8 cellular contexts compared by ENCODE assay signal in genomic region chr6:139030539-139030938, GRCh38. TPM values are rescaled to one million over a fixed set of nuclear protein-coding genes. Genes with fewer than 3 reads are reported as not detected.
A peak's percentile ranks its signal among the peaks of the same experiment; 100 is the strongest.
DNase-seq lines count a peak whose midpoint lies in the region; ATAC-seq lines count a peak whose summit lies in the region.

No MANE protein-coding gene starts in this region.

- H3K36me3 ChIP-seq in SK-N-MC (ENCODE audit: insufficient read depth, low read length): peaks cover 18% of the 10 kb centered on the region

- DNase-seq in AML-193 (lab: John Stamatoyannopoulos, UW): peak; percentile 90 to 92
- DNase-seq in SK-N-MC (ENCODE audit: low read depth, low spot score): no peak
- DNase-seq in retina: peak; percentile 16
- DNase-seq in stimulated activated CD8-positive, alpha-beta memory T cell treated with anti-CD3 and anti-CD28 coated beads, Interleukin-4, amount 100 ng/mL, for 48 hours: no peak
- no peak for DNase-seq in NCI-H226
- DNase-seq in cardiac septum (ENCODE audit: low spot score): no peak

- no peaks in the 10 kb centered on the region for H3K9me3 ChIP-seq in SK-N-MC (ENCODE audit: low read depth, low read length)

- ATAC-seq in GM19023 (IDR thresholded peaks at IDR 0.05; ENCODE audit: unreplicated experiment) (peak; percentile 26), HG03095 (IDR thresholded peaks at IDR 0.05; ENCODE audit: unreplicated experiment) (peak; percentile 40)

- intact Hi-C loops in cardiac septum (cut with DNase I): no loop called here

- H3K27ac ChIP-seq in SK-N-MC: no peak overlapping the region; the same call in 1 of the 2 replicates

- peak overlapping the region; percentile 87 for H3K9ac ChIP-seq in SK-N-MC (ENCODE audit: insufficient read length)

- H3K4me3 ChIP-seq in SK-N-MC: peak overlapping the region; percentile 86

RNA-seq across cellular contexts. Expression of gene ABRACL, which starts 2.0 kb away (rescaled TPM):
- total RNA-seq in cardiac septum: 5.7 TPM

RNA-seq across cellular contexts. Expression of gene REPS1, which starts 42.5 kb away (rescaled TPM):
- total RNA-seq in cardiac septum: 43.0 TPM

Comparison
In these comparisons a context has a peak if more than half of its experiments do, and no peak if none do; other contexts are left out.
1. DNase-seq: peak in AML-193 (2 of 2) and retina (single experiment); none in SK-N-MC (single experiment), stimulated activated CD8-positive, alpha-beta memory T cell treated with anti-CD3 and anti-CD28 coated beads, Interleukin-4, amount 100 ng/mL, for 48 hours (single experiment), NCI-H226 (single experiment) and cardiac septum (single experiment).